Comparison of ENCODE assay signal across 18 cellular contexts in the genomic region with DNA sequence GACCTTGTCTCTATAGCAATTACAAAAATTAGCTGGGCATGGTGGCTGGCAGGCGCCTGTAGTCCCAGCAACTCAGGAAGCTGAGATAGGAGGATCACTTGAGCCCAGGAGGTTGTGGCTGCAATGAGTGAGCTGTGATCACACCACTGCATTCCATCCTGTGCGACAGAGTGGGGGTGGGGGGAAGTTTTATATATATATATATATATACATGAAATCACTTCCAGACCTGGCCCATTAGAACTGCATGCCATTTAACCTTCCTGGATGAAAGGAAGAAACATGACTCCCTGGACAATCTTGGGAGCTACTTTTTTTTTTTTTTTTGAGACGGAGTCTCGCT. TPM values are rescaled to one million over a fixed set of nuclear protein-coding genes. Genes with fewer than 3 reads are reported as not detected.
DNase-seq lines count a peak whose midpoint lies in the region; ATAC-seq lines count a peak whose summit lies in the region.
"Had no signal": no experiment of that assay in that cellular context is flagged by ENCODE, and none has a peak within 500 bp of the region (broad histone marks: within the 10 kb centered on the region; RNA-seq: fewer than 3 reads in every experiment).

No MANE protein-coding gene starts in this region.

- H3K36me3 Mint-ChIP-seq in natural killer cell treated with Interleukin-12 subunit alpha and Interleukin-12 subunit beta and Interleukin-15 and Interleukin-18, amount 100 ng/mL, for 72 hours, result no peaks in the 10 kb centered on the region
- H3K36me3 Mint-ChIP-seq: CD14-positive monocyte; CD4-positive, alpha-beta memory T cell had no signal

- H3K9me3 Mint-ChIP-seq in natural killer cell treated with Interleukin-12 subunit alpha and Interleukin-12 subunit beta and Interleukin-15 and Interleukin-18, amount 100 ng/mL, for 72 hours, result no peaks in the 10 kb centered on the region
- H3K9me3 Mint-ChIP-seq: CD14-positive monocyte; CD4-positive, alpha-beta memory T cell had no signal

- H3K4me3 ChIP-seq in BLaER1, result no peak overlapping the region
- no peak overlapping the region for H3K4me3 ChIP-seq in BLaER1 treated with 17β-estradiol and CSF1 and Interleukin-3, amounts not matched to agents 10 nM and 100 nM
- no peak overlapping the region for H3K4me3 ChIP-seq in H7 (ENCODE audit: insufficient read depth, low read depth, low read length)
- H3K4me3 ChIP-seq: HAP-1 had no signal

- H3K27me3 ChIP-seq in BLaER1 (no peaks in the 10 kb centered on the region), H7 (ENCODE audit: control insufficient read depth, insufficient read depth, low read length) (no peaks in the 10 kb centered on the region; the same call in 1 of the 2 replicates)
- no peaks in the 10 kb centered on the region for H3K27me3 ChIP-seq in BLaER1 treated with 17β-estradiol and CSF1 and Interleukin-3, amounts not matched to agents 10 nM and 100 nM

- no peaks in the 10 kb centered on the region for H4K20me1 ChIP-seq in BLaER1
- H4K20me1 ChIP-seq in BLaER1 treated with 17β-estradiol and CSF1 and Interleukin-3, amounts not matched to agents 10 nM and 100 nM, result no peaks in the 10 kb centered on the region

- DNase-seq in UCSD-AML1 (lab: John Stamatoyannopoulos, UW; ENCODE audit: unreplicated experiment) (peak; percentile 15), H7 (no peak)
- no peak for DNase-seq in natural killer cell treated with Interleukin-12 subunit alpha and Interleukin-12 subunit beta and Interleukin-15 and Interleukin-18, amount 100 ng/mL, for 72 hours (ENCODE audit: low spot score)
- no peak for DNase-seq in stimulated activated CD4-positive, alpha-beta T cell treated with anti-CD3 and anti-CD28 coated beads, Interleukin-4, amount 100 ng/mL, for 4 hours
- DNase-seq: ACHN; BE2C; CD4-positive, alpha-beta memory T cell; DMS153; DMS79; GDM1; GOT3 had no signal

- H3K27ac ChIP-seq in BLaER1, result no peak overlapping the region
- peak overlapping the region in 9 of 11 experiments; percentile 42 to 82 (median 79); a peak in 19 of 22 replicates for H3K27ac ChIP-seq in BLaER1 treated with 17β-estradiol and CSF1 and Interleukin-3, amounts not matched to agents 10 nM and 100 nM

- H3K9ac ChIP-seq in BLaER1, result no peak overlapping the region
- H3K9ac ChIP-seq in BLaER1 treated with 17β-estradiol and CSF1 and Interleukin-3, amounts not matched to agents 10 nM and 100 nM, result peak overlapping the region in 8 of 11 experiments; percentile 19 to 72 (median 60); a peak in 12 of 22 replicates

- peak; percentile 67 to 69 for ATAC-seq in natural killer cell treated with Interleukin-12 subunit alpha and Interleukin-12 subunit beta and Interleukin-15 and Interleukin-18, amount 100 ng/mL, for 72 hours
- no peak for ATAC-seq in HG02610 (IDR thresholded peaks at IDR 0.05; ENCODE audit: unreplicated experiment)

- peak overlapping the region; percentile 51; the same call in 1 of the 2 replicates for H3K4me2 ChIP-seq in BLaER1
- peak overlapping the region; percentile 39 to 70 (median 57); a peak in 21 of 22 replicates for H3K4me2 ChIP-seq in BLaER1 treated with 17β-estradiol and CSF1 and Interleukin-3, amounts not matched to agents 10 nM and 100 nM

- peaks cover 27% of the 10 kb centered on the region for H3K4me1 ChIP-seq in BLaER1
- H3K4me1 ChIP-seq in BLaER1 treated with 17β-estradiol and CSF1 and Interleukin-3, amounts not matched to agents 10 nM and 100 nM, result peaks cover 24 to 50% (median 35%) of the 10 kb centered on the region in 10 experiments
- H3K4me1 ChIP-seq: BE2C, HAP-1 had no signal

- peaks cover 0 to 3% of the 10 kb centered on the region in 2 donors for H3K4me1 Mint-ChIP-seq in natural killer cell treated with Interleukin-12 subunit alpha and Interleukin-12 subunit beta and Interleukin-15 and Interleukin-18, amount 100 ng/mL, for 72 hours (ENCODE audit: low read depth in 2 of 2)
- H3K4me1 Mint-ChIP-seq: CD4-positive, alpha-beta memory T cell had no signal

- peaks cover 0 to 6% of the 10 kb centered on the region in 2 donors for H3K27me3 Mint-ChIP-seq in natural killer cell treated with Interleukin-12 subunit alpha and Interleukin-12 subunit beta and Interleukin-15 and Interleukin-18, amount 100 ng/mL, for 72 hours
- H3K27me3 Mint-ChIP-seq: CD4-positive, alpha-beta memory T cell had no signal

- H3K36me3 ChIP-seq in BLaER1 (no peaks in the 10 kb centered on the region), H7 (replicated peaks; ENCODE audit: control insufficient read depth, insufficient read depth, low read length) (no peaks in the 10 kb centered on the region)
- H3K36me3 ChIP-seq in BLaER1 treated with 17β-estradiol and CSF1 and Interleukin-3, amounts not matched to agents 10 nM and 100 nM, result no peaks in the 10 kb centered on the region
- H3K36me3 ChIP-seq: BE2C, HAP-1 had no signal

- H3K9me3 ChIP-seq in BLaER1, result no peaks in the 10 kb centered on the region
- no peaks in the 10 kb centered on the region for H3K9me3 ChIP-seq in BLaER1 treated with 17β-estradiol and CSF1 and Interleukin-3, amounts not matched to agents 10 nM and 100 nM (replicated peaks in 1 of 11)
- H3K9me3 ChIP-seq: BE2C, HAP-1 had no signal

- no peak overlapping the region for H3K4me3 Mint-ChIP-seq in natural killer cell treated with Interleukin-12 subunit alpha and Interleukin-12 subunit beta and Interleukin-15 and Interleukin-18, amount 100 ng/mL, for 72 hours
- H3K4me3 Mint-ChIP-seq: CD14-positive monocyte; CD4-positive, alpha-beta memory T cell had no signal

- H3K27ac Mint-ChIP-seq in natural killer cell treated with Interleukin-12 subunit alpha and Interleukin-12 subunit beta and Interleukin-15 and Interleukin-18, amount 100 ng/mL, for 72 hours, result no peak overlapping the region
- H3K27ac Mint-ChIP-seq: CD4-positive, alpha-beta memory T cell had no signal

RNA-seq across cellular contexts. Expression of a gene that starts 36.8 kb away (rescaled TPM):
- not detected for total RNA-seq in natural killer cell treated with Interleukin-12 subunit alpha and Interleukin-12 subunit beta and Interleukin-15 and Interleukin-18, amount 100 ng/mL, for 72 hours
- total RNA-seq in H7 (2014; rRNA removed; shearing (Covaris generic)), result 1.3 and 4.5 TPM in 2 replicates
- total RNA-seq: Daoy, HT-29 had no signal

RNA-seq across cellular contexts. Expression of a gene that starts 49.4 kb away (rescaled TPM):
- total RNA-seq in natural killer cell treated with Interleukin-12 subunit alpha and Interleukin-12 subunit beta and Interleukin-15 and Interleukin-18, amount 100 ng/mL, for 72 hours, result 10 to 100 TPM; 34.9 to 39.8 TPM
- total RNA-seq in H7 (2014; rRNA removed; shearing (Covaris generic)), result 43.5 and 72.0 TPM in 2 replicates
